In the genomic region with DNA sequence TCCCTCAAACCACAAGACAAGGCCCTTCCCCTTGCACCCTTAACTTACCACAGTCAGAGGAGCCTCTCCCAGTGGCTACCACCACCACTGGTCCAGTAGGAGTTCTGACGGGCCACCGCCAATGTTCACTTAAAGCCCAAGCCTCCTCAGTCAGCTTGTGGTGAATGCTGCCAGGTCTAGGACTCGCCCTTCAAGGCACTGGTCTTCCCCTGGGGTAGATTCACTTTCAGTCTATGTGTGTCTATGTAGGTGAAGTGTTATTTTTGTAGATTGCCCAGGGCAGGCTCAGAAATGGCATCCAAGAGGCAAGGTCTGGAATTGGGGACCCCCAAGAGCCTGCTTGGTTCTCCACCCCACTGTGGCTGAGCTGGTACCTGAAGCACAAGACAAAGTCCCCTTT, we compare ENCODE assay signal across 25 cellular contexts. TPM values are rescaled to one million over a fixed set of nuclear protein-coding genes. Genes with fewer than 3 reads are reported as not detected.
"Had no signal": no experiment of that assay in that cellular context is flagged by ENCODE, and none has a peak within 500 bp of the region (broad histone marks: within the 10 kb centered on the region; RNA-seq: fewer than 3 reads in every experiment).

No MANE protein-coding gene starts in this region.

- ATAC-seq: activated T-cell treated with anti-CD3 and anti-CD28 coated beads, Interleukin-2, amount 50 U/mL, for 72 hours; PC-3 had no signal

- H3K36me3 ChIP-seq: brain microvascular endothelial cell, cardiac muscle cell had no signal

- H3K4me1 Mint-ChIP-seq: activated B cell treated with CpG ODN at 0.5 μM for 24 hours; activated CD4-positive, alpha-beta memory T cell treated with anti-CD3 and anti-CD28 coated beads, Interleukin-2, amount 10 ng/mL, durations not matched to agents 7 days and 5 days; activated CD4-positive, alpha-beta T cell treated with anti-CD3 and anti-CD28 coated beads, Interleukin-2, amount 10 ng/mL, durations not matched to agents 7 days and 5 days; activated naive CD4-positive, alpha-beta T cell treated with anti-CD3 and anti-CD28 coated beads, Interleukin-2, amount 10 ng/mL, durations not matched to agents 7 days and 5 days; activated naive CD8-positive, alpha-beta T cell treated with anti-CD3 and anti-CD28 coated beads for 36 hours had no signal

- DNase-seq: activated B cell treated with CpG ODN at 0.5 μM for 24 hours; activated CD4-positive, alpha-beta memory T cell treated with anti-CD3 and anti-CD28 coated beads, Interleukin-2, amount 10 ng/mL, durations not matched to agents 7 days and 5 days; activated CD4-positive, alpha-beta T cell treated with anti-CD3 and anti-CD28 coated beads for 1 hour; activated CD4-positive, alpha-beta T cell treated with anti-CD3 and anti-CD28 coated beads, Interleukin-2, amount 10 ng/mL, durations not matched to agents 7 days and 5 days; activated gamma-delta T cell treated with Interleukin-2 at 50 U/mL for 16 hours; activated naive CD4-positive, alpha-beta T cell treated with anti-CD3 and anti-CD28 coated beads, Interleukin-2, amount 10 ng/mL, durations not matched to agents 7 days and 5 days; activated naive CD8-positive, alpha-beta T cell treated with anti-CD3 and anti-CD28 coated beads for 36 hours; activated T-cell treated with anti-CD3 and anti-CD28 coated beads for 4 hours; activated T-cell treated with anti-CD3 and anti-CD28 coated beads, Interleukin-2, amount 50 U/mL, for 72 hours; brain microvascular endothelial cell; Kasumi-1; NCI-H1105 treated with DMSO at 0.1 percent for 48 hours; NCI-H1436 treated with DMSO at 0.1 percent for 48 hours; NCI-H187 treated with DMSO at 0.1 percent for 48 hours; NCI-H2081 treated with DMSO at 0.1 percent for 48 hours; NCI-H446; NCI-H524; PC-3; SHP77 had no signal

- H3K27ac Mint-ChIP-seq: activated B cell treated with CpG ODN at 0.5 μM for 24 hours; activated CD4-positive, alpha-beta memory T cell treated with anti-CD3 and anti-CD28 coated beads, Interleukin-2, amount 10 ng/mL, durations not matched to agents 7 days and 5 days; activated CD4-positive, alpha-beta T cell treated with anti-CD3 and anti-CD28 coated beads, Interleukin-2, amount 10 ng/mL, durations not matched to agents 7 days and 5 days; activated naive CD4-positive, alpha-beta T cell treated with anti-CD3 and anti-CD28 coated beads, Interleukin-2, amount 10 ng/mL, durations not matched to agents 7 days and 5 days; activated naive CD8-positive, alpha-beta T cell treated with anti-CD3 and anti-CD28 coated beads for 36 hours; activated T-cell treated with anti-CD3 and anti-CD28 coated beads, Interleukin-2, amount 50 U/mL, for 72 hours; activated T-helper 2 cell treated with anti-CD3 and anti-CD28 coated beads, Interferon-gamma antibody, Interleukin-2, Interleukin-4, amounts not matched to agents 10 μg/mL and 5 μg/mL and 100 μg/mL, durations not matched to agents 14 hours and 24 hours and 36 hours; T-helper 1 cell treated with Interleukin-12 subunit alpha and Interleukin-12 subunit beta and Interleukin-4 antibody, amounts not matched to agents 30 μg/mL and 1 μg/mL, for 36 hours had no signal

- H3K27me3 ChIP-seq: brain microvascular endothelial cell, cardiac muscle cell had no signal

- H3K4me3 ChIP-seq: cardiac muscle cell had no signal

- H3K27ac ChIP-seq: brain microvascular endothelial cell, cardiac muscle cell had no signal

- FAIRE-seq: RCC 7860 had no signal

- H3K4me3 Mint-ChIP-seq: activated B cell treated with CpG ODN at 0.5 μM for 24 hours; activated CD4-positive, alpha-beta memory T cell treated with anti-CD3 and anti-CD28 coated beads, Interleukin-2, amount 10 ng/mL, durations not matched to agents 7 days and 5 days; activated CD4-positive, alpha-beta T cell treated with anti-CD3 and anti-CD28 coated beads, Interleukin-2, amount 10 ng/mL, durations not matched to agents 7 days and 5 days; activated naive CD4-positive, alpha-beta T cell treated with anti-CD3 and anti-CD28 coated beads, Interleukin-2, amount 10 ng/mL, durations not matched to agents 7 days and 5 days; activated naive CD8-positive, alpha-beta T cell treated with anti-CD3 and anti-CD28 coated beads for 36 hours; activated T-cell treated with anti-CD3 and anti-CD28 coated beads, Interleukin-2, amount 50 U/mL, for 72 hours; T-helper 1 cell treated with Interleukin-12 subunit alpha and Interleukin-12 subunit beta and Interleukin-4 antibody, amounts not matched to agents 30 μg/mL and 1 μg/mL, for 36 hours had no signal

- H3K9me3 Mint-ChIP-seq: activated B cell treated with CpG ODN at 0.5 μM for 24 hours; activated naive CD4-positive, alpha-beta T cell treated with anti-CD3 and anti-CD28 coated beads, Interleukin-2, amount 10 ng/mL, durations not matched to agents 7 days and 5 days had no signal

- H3K36me3 Mint-ChIP-seq: activated naive CD4-positive, alpha-beta T cell treated with anti-CD3 and anti-CD28 coated beads, Interleukin-2, amount 10 ng/mL, durations not matched to agents 7 days and 5 days had no signal

RNA-seq across cellular contexts. Expression of a gene that starts 15.4 kb away (rescaled TPM):
- total RNA-seq: activated CD8-positive, alpha-beta memory T cell treated with anti-CD3 and anti-CD28 coated beads for 36 hours; activated naive CD8-positive, alpha-beta T cell treated with anti-CD3 and anti-CD28 coated beads for 36 hours; activated T-helper 2 cell treated with anti-CD3 and anti-CD28 coated beads, Interferon-gamma antibody, Interleukin-2, Interleukin-4, amounts not matched to agents 10 μg/mL and 5 μg/mL and 100 μg/mL, durations not matched to agents 14 hours and 24 hours and 36 hours; PC-3; SK-MEL-5 had no signal
- polyA plus RNA-seq: cardiac muscle cell had no signal
